8 cellular contexts compared by ENCODE assay signal in genomic region chr10:3779146-3779707, GRCh38. TPM values are rescaled to one million over a fixed set of nuclear protein-coding genes. Genes with fewer than 3 reads are reported as not detected.
A peak's percentile ranks its signal among the peaks of the same experiment; 100 is the strongest.
DNase-seq lines count a peak whose midpoint lies in the region; ATAC-seq and TF ChIP-seq lines count a peak whose summit lies in the region.

No MANE protein-coding gene starts in this region.

- no peaks in the 10 kb centered on the region for H3K27me3 ChIP-seq in heart right ventricle
- H3K27me3 ChIP-seq in lower lobe of right lung (ENCODE audit: low read depth) = no peaks in the 10 kb centered on the region

- peaks cover 0 to 83% (median 49%) of the 10 kb centered on the region in 9 donors for H3K36me3 ChIP-seq in heart right ventricle
- H3K36me3 ChIP-seq in lower lobe of right lung = peaks cover 76% of the 10 kb centered on the region
- peaks cover 4% of the 10 kb centered on the region for H3K36me3 ChIP-seq in urinary bladder (ENCODE audit: insufficient read depth)

- TF ChIP-seq CTCF in heart right ventricle (IDR thresholded peaks at IDR 0.05) (no peak), lower lobe of right lung (IDR thresholded peaks at IDR 0.05) (no peak)

- H3K27ac ChIP-seq in heart right ventricle = peak overlapping the region; percentile 3 to 100 (median 100)
- H3K27ac ChIP-seq in lower lobe of right lung = peak overlapping the region; percentile 100
- H3K27ac ChIP-seq in urinary bladder (ENCODE audit: low read depth) = peak overlapping the region; percentile 25

- H3K4me1 ChIP-seq in heart right ventricle = peaks cover 26 to 82% (median 74%) of the 10 kb centered on the region in 9 donors
- H3K4me1 ChIP-seq in lower lobe of right lung = peaks cover 71% of the 10 kb centered on the region
- H3K4me1 ChIP-seq in urinary bladder (ENCODE audit: insufficient read depth) = peaks cover 3% of the 10 kb centered on the region

- H3K4me1 Mint-ChIP-seq in central memory CD8-positive, alpha-beta T cell = peaks cover 90% of the 10 kb centered on the region

- H3K4me3 ChIP-seq in heart right ventricle (peak overlapping the region in 8 of 10 donors; percentile 67 to 98 (median 94)), lower lobe of right lung (peak overlapping the region; percentile 90), urinary bladder (ENCODE audit: low read depth, low read length) (no peak overlapping the region)

- no peaks in the 10 kb centered on the region for H3K9me3 Mint-ChIP-seq in central memory CD8-positive, alpha-beta T cell

- 59 to 63% methylated on average over 14 of the region's 14 CpGs for WGBS in heart right ventricle, 2 donors
- 74% methylated on average over 14 of the region's 14 CpGs for WGBS in urinary bladder

- intact Hi-C loops in heart right ventricle (cut with DNase I) (loop anchor here in 3 of 10 donors (2.0 to 10.0 kb wide), 4 partner anchors 312 to 540 kb away; no protein-coding TSS in a partner anchor), Right ventricle myocardium inferior (cut with DNase I) (loop anchor here (1.0 kb wide), 1 partner anchor 987 kb away; no protein-coding TSS in a partner anchor), lower lobe of right lung (cut with DNase I) (no loop called here)

- H3K27ac Mint-ChIP-seq in central memory CD8-positive, alpha-beta T cell (ENCODE audit: low read depth) = peak overlapping the region; percentile 100

- ATAC-seq in heart right ventricle = no peak
- no peak for ATAC-seq in Right ventricle myocardium inferior
- ATAC-seq in central memory CD8-positive, alpha-beta T cell (replicated peaks; ENCODE audit: extremely low read depth, poor library complexity, severe bottlenecking) = no peak
- ATAC-seq in lower lobe of right lung = no peak
- ATAC-seq in HG03378 (IDR thresholded peaks at IDR 0.05; ENCODE audit: unreplicated experiment) = no peak

- H3K27me3 Mint-ChIP-seq in central memory CD8-positive, alpha-beta T cell = no peaks in the 10 kb centered on the region

- no peak for DNase-seq in heart right ventricle
- DNase-seq in Right ventricle myocardium inferior (ENCODE audit: missing footprints) = no peak
- no peak for DNase-seq in central memory CD8-positive, alpha-beta T cell (ENCODE audit: low spot score in 2 of 2)
- DNase-seq in lower lobe of right lung = no peak
- no peak for DNase-seq in H4 (ENCODE audit: low spot score)
- no peak for DNase-seq in AG08395 (ENCODE audit: low spot score)

- peak overlapping the region; percentile 97 for H3K4me3 Mint-ChIP-seq in central memory CD8-positive, alpha-beta T cell

- H3K9me3 ChIP-seq in heart right ventricle (no peaks in the 10 kb centered on the region), lower lobe of right lung (no peaks in the 10 kb centered on the region)

- H3K36me3 Mint-ChIP-seq in central memory CD8-positive, alpha-beta T cell (ENCODE audit: insufficient read depth) = peaks cover 97% of the 10 kb centered on the region

RNA-seq across cellular contexts. Expression of gene KLF6, which starts 5.8 kb away (rescaled TPM):
- total RNA-seq in heart right ventricle (10 to 100 TPM; 40.4 to 90.5 (median 56.6) TPM), Right ventricle myocardium inferior (68.4 TPM), lower lobe of right lung (242 TPM), urinary bladder (69.8 TPM)
- polyA plus RNA-seq in heart right ventricle (10 to 100 TPM; 22.1 to 34.1 TPM), urinary bladder (137 TPM)
- 2.9 and 3.9 TPM in 2 replicates for total RNA-seq in H4 (2014; rRNA removed; shearing (Covaris generic))

Comparison
In these comparisons a context has a peak if more than half of its experiments do, and no peak if none do; other contexts are left out.
1. H3K27ac ChIP-seq: peak in every context shown above with its lines; median percentile 100 in heart right ventricle; 100 in lower lobe of right lung; 25 in urinary bladder.